Comparison of ENCODE assay signal across 9 cellular contexts in genomic region chr1:201191723-201192477, GRCh38. TPM values are rescaled to one million over a fixed set of nuclear protein-coding genes. Genes with fewer than 3 reads are reported as not detected.
DNase-seq lines count a peak whose midpoint lies in the region; ATAC-seq and TF ChIP-seq lines count a peak whose summit lies in the region.
"Had no signal": no experiment of that assay in that cellular context is flagged by ENCODE, and none has a peak within 500 bp of the region (broad histone marks: within the 10 kb centered on the region; RNA-seq: fewer than 3 reads in every experiment).

No MANE protein-coding gene starts in this region.

- no peaks in the 10 kb centered on the region for H3K9me3 ChIP-seq in RWPE2 (ENCODE audit: severe bottlenecking)

- no peak overlapping the region for H3K4me3 ChIP-seq in RWPE2 (ENCODE audit: severe bottlenecking)

- H3K27me3 ChIP-seq in RWPE2 (ENCODE audit: insufficient read depth, poor library complexity, severe bottlenecking): no peaks in the 10 kb centered on the region

- no peaks in the 10 kb centered on the region for H3K36me3 ChIP-seq in RWPE2 (ENCODE audit: low read depth)

- DNase-seq in GM04504 (ENCODE audit: low read depth) (peak; percentile 64), RWPE2 (ENCODE audit: low spot score) (no peak), ureter (ENCODE audit: low spot score) (no peak), GM10266 (ENCODE audit: extremely low spot score) (no peak)
- peak; percentile 2 to 7 for DNase-seq in stimulated activated CD4-positive, alpha-beta T cell treated with anti-CD3 and anti-CD28 coated beads, Interleukin-1b, Interleukin-23, amount 100 ng/mL, for 4 hours (ENCODE audit: low read depth in 2 of 2)
- DNase-seq: stimulated activated naive B cell treated with anti-CD40 and anti-IgM and Interleukin-4, amounts not matched to agents 10 μg/mL and 1 μg/mL and 100 μg/mL, for 72 hours had no signal

- TF ChIP-seq CTCF in RWPE2 (IDR thresholded peaks at IDR 0.05; ENCODE audit: poor library complexity, severe bottlenecking): no peak
- TF ChIP-seq CTCF in GM10266 (IDR thresholded peaks at IDR 0.05; ENCODE audit: control insufficient read depth, insufficient read depth, low read depth, missing control alignments): no peak

- H3K4me1 ChIP-seq in RWPE2 (ENCODE audit: insufficient read depth, poor library complexity, severe bottlenecking): peaks cover 2% of the 10 kb centered on the region

- ATAC-seq in RWPE2 (ENCODE audit: low read depth) (peak; percentile 96), esophagus mucosa (peak; percentile 16), GM21390 (IDR thresholded peaks at IDR 0.05; ENCODE audit: unreplicated experiment) (no peak), GM21723 (IDR thresholded peaks at IDR 0.05; ENCODE audit: unreplicated experiment) (no peak)

- H3K27ac ChIP-seq in RWPE2 (ENCODE audit: poor library complexity, severe bottlenecking): no peak overlapping the region

RNA-seq across cellular contexts. Expression of gene IGFN1, which starts 1.3 kb away (rescaled TPM):
- total RNA-seq in esophagus mucosa: 0.12 TPM
- total RNA-seq in ureter: 0.16 TPM

RNA-seq across cellular contexts. Expression of gene TMEM9, which starts 37.6 kb away (rescaled TPM):
- total RNA-seq in esophagus mucosa (28.2 TPM), ureter (55.3 TPM)

Comparison
In these comparisons a context has a peak if more than half of its experiments do, and no peak if none do; other contexts are left out.
1. DNase-seq: peak in GM04504 (single experiment) and stimulated activated CD4-positive, alpha-beta T cell treated with anti-CD3 and anti-CD28 coated beads, Interleukin-1b, Interleukin-23, amount 100 ng/mL, for 4 hours (2 of 2); none in RWPE2 (single experiment), ureter (single experiment) and GM10266 (single experiment).
2. ATAC-seq: peak in RWPE2 (single experiment) and esophagus mucosa (single experiment); none in GM21390 (single experiment) and GM21723 (single experiment).